In genomic region chr5:36944607-36945225, GRCh38 we compare ENCODE assay signal across 9 cellular contexts.
DNase-seq lines count a peak whose midpoint lies in the region; ATAC-seq and TF ChIP-seq lines count a peak whose summit lies in the region.
"Had no signal": no experiment of that assay in that cellular context is flagged by ENCODE, and none has a peak within 500 bp of the region (broad histone marks: within the 10 kb centered on the region; RNA-seq: fewer than 3 reads in every experiment).

No MANE protein-coding gene starts in this region.

- TF ChIP-seq CTCF in ascending aorta (IDR thresholded peaks at IDR 0.05): peak in 2 of 3 experiments; percentile 48 to 58
- TF ChIP-seq CTCF in WERI-Rb-1 (IDR thresholded peaks at IDR 0.05; ENCODE audit: low read depth, low read length): no peak

- no peak overlapping the region for H3K4me3 ChIP-seq in ascending aorta
- no peak overlapping the region for H3K4me3 ChIP-seq in WERI-Rb-1 (ENCODE audit: low read depth, low read length)

- intact Hi-C loops in ascending aorta (cut with DNase I): loop anchor here (5.0 kb wide), 1 partner anchor 67 kb away; the partner anchor contains the start of gene NIPBL

- no peaks in the 10 kb centered on the region for H3K36me3 ChIP-seq in ascending aorta
- H3K36me3 ChIP-seq in WERI-Rb-1: no peaks in the 10 kb centered on the region

- DNase-seq in SKM-1 treated with dmso at 0.1 percent for 144 hours (lab: John Stamatoyannopoulos, UW; ENCODE audit: unreplicated experiment) (peak; percentile 38), SKM-1 (lab: John Stamatoyannopoulos, UW; ENCODE audit: unreplicated experiment) (no peak), NCI-H1694 treated with DMSO at 0.1 percent for 48 hours (lab: John Stamatoyannopoulos, UW) (peak; percentile 85), ascending aorta (ENCODE audit: low spot score in 2 of 2) (no peak), left lobe of liver (ENCODE audit: low spot score) (no peak), WERI-Rb-1 (no peak)
- DNase-seq: activated naive CD8-positive, alpha-beta T cell treated with anti-CD3 and anti-CD28 coated beads, Interleukin-2, amount 10 ng/mL, durations not matched to agents 7 days and 5 days had no signal

- H3K4me1 ChIP-seq in ascending aorta: peaks cover 0 to 10% of the 10 kb centered on the region in 2 donors

- H3K9me3 ChIP-seq in ascending aorta: no peaks in the 10 kb centered on the region
- no peaks in the 10 kb centered on the region for H3K9me3 ChIP-seq in WERI-Rb-1 (ENCODE audit: severe bottlenecking)

- peak; percentile 50 for ATAC-seq in left lobe of liver
- no peak for ATAC-seq in HG03354 (IDR thresholded peaks at IDR 0.05; ENCODE audit: poor library complexity, severe bottlenecking, unreplicated experiment)
- no peak for ATAC-seq in HG02678 (IDR thresholded peaks at IDR 0.05; ENCODE audit: unreplicated experiment)

- H3K27me3 ChIP-seq in ascending aorta: no peaks in the 10 kb centered on the region
- no peaks in the 10 kb centered on the region for H3K27me3 ChIP-seq in WERI-Rb-1 (ENCODE audit: insufficient read depth, low read depth, severe bottlenecking)

- H3K27ac ChIP-seq in ascending aorta (no peak overlapping the region), WERI-Rb-1 (no peak overlapping the region)

Comparison
In these comparisons a context has a peak if more than half of its experiments do, and no peak if none do; other contexts are left out.
1. DNase-seq: peak in SKM-1 treated with dmso at 0.1 percent for 144 hours (single experiment) and NCI-H1694 treated with DMSO at 0.1 percent for 48 hours (single experiment); none in SKM-1 (single experiment), ascending aorta (0 of 2), left lobe of liver (single experiment) and WERI-Rb-1 (single experiment).